1 cellular context compared by ENCODE assay signal in the genomic region with DNA sequence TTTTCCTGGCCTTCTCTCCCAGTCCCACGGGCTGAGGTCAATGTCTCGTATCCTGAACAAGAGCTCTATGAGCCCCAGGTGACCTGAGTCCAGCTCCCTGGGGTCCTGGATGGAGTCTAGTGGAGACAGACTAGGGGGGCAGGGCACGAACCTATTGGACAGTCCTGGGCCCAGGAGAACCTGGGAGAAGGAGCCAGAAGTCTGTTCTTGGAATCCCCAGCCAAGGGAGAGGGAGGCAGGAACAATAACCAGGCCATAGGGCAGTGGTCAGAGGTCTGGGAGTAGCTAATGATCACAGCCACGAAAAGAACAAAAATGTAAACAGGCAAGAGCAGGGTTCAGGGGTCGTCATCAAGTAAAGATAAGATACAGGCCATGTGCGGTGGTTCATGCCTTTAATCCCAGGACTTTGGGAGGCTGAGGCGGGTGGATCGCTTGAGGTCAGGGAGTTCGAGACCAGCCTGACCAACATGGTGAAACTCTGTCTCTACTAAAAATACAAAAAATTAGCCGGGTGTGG.
TF ChIP-seq lines count a peak whose summit lies in the region.

No MANE protein-coding gene starts in this region.

TF ChIP-seq in HepG2, 621 proteins besides CTCF, POLR2A, EP300 and RAD21 (continued from another document):
- TF ChIP-seq, protein P1, sequence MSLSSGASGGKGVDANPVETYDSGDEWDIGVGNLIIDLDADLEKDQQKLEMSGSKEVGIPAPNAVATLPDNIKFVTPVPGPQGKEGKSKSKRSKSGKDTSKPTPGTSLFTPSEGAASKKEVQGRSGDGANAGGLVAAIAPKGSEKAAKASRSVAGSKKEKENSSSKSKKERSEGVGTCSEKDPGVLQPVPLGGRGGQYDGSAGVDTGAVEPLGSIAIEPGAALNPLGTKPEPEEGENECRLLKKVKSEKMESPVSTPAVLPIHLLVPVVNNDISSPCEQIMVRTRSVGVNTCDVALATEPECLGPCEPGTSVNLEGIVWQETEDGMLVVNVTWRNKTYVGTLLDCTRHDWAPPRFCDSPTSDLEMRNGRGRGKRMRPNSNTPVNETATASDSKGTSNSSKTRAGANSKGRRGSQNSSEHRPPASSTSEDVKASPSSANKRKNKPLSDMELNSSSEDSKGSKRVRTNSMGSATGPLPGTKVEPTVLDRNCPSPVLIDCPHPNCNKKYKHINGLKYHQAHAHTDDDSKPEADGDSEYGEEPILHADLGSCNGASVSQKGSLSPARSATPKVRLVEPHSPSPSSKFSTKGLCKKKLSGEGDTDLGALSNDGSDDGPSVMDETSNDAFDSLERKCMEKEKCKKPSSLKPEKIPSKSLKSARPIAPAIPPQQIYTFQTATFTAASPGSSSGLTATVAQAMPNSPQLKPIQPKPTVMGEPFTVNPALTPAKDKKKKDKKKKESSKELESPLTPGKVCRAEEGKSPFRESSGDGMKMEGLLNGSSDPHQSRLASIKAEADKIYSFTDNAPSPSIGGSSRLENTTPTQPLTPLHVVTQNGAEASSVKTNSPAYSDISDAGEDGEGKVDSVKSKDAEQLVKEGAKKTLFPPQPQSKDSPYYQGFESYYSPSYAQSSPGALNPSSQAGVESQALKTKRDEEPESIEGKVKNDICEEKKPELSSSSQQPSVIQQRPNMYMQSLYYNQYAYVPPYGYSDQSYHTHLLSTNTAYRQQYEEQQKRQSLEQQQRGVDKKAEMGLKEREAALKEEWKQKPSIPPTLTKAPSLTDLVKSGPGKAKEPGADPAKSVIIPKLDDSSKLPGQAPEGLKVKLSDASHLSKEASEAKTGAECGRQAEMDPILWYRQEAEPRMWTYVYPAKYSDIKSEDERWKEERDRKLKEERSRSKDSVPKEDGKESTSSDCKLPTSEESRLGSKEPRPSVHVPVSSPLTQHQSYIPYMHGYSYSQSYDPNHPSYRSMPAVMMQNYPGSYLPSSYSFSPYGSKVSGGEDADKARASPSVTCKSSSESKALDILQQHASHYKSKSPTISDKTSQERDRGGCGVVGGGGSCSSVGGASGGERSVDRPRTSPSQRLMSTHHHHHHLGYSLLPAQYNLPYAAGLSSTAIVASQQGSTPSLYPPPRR (CRISPR knock-in tag; IDR thresholded peaks at IDR 0.05; ENCODE audit: borderline replicate concordance): peak; percentile 80; the same call in 1 of the 2 replicates
- no peak for TF ChIP-seq ZNF329 (CRISPR knock-in tag; IDR thresholded peaks at IDR 0.05; ENCODE audit: low read depth)
- TF ChIP-seq NFIC (IDR thresholded peaks at IDR 0.05; ENCODE audit: low read length): no peak
- TF ChIP-seq, protein P2, sequence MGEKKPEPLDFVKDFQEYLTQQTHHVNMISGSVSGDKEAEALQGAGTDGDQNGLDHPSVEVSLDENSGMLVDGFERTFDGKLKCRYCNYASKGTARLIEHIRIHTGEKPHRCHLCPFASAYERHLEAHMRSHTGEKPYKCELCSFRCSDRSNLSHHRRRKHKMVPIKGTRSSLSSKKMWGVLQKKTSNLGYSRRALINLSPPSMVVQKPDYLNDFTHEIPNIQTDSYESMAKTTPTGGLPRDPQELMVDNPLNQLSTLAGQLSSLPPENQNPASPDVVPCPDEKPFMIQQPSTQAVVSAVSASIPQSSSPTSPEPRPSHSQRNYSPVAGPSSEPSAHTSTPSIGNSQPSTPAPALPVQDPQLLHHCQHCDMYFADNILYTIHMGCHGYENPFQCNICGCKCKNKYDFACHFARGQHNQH (CRISPR knock-in tag; IDR thresholded peaks at IDR 0.05): peak; percentile 31; the same call in 1 of the 2 replicates
- no peak for TF ChIP-seq ZNF850 (CRISPR knock-in tag; conservative IDR thresholded peaks at IDR 0.05)
- TF ChIP-seq, protein P3, sequence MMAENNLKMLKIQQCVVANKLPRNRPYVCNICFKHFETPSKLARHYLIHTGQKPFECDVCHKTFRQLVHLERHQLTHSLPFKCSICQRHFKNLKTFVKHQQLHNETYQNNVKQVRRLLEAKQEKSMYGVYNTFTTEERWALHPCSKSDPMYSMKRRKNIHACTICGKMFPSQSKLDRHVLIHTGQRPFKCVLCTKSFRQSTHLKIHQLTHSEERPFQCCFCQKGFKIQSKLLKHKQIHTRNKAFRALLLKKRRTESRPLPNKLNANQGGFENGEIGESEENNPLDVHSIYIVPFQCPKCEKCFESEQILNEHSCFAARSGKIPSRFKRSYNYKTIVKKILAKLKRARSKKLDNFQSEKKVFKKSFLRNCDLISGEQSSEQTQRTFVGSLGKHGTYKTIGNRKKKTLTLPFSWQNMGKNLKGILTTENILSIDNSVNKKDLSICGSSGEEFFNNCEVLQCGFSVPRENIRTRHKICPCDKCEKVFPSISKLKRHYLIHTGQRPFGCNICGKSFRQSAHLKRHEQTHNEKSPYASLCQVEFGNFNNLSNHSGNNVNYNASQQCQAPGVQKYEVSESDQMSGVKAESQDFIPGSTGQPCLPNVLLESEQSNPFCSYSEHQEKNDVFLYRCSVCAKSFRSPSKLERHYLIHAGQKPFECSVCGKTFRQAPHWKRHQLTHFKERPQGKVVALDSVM (CRISPR knock-in tag; IDR thresholded peaks at IDR 0.05): peak; percentile 89
- TF ChIP-seq, protein P4, sequence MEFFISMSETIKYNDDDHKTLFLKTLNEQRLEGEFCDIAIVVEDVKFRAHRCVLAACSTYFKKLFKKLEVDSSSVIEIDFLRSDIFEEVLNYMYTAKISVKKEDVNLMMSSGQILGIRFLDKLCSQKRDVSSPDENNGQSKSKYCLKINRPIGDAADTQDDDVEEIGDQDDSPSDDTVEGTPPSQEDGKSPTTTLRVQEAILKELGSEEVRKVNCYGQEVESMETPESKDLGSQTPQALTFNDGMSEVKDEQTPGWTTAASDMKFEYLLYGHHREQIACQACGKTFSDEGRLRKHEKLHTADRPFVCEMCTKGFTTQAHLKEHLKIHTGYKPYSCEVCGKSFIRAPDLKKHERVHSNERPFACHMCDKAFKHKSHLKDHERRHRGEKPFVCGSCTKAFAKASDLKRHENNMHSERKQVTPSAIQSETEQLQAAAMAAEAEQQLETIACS (CRISPR knock-in tag; IDR thresholded peaks at IDR 0.05): no peak
- no peak for TF ChIP-seq SOX6 (IDR thresholded peaks at IDR 0.05)
- TF ChIP-seq SOX6 (CRISPR knock-in tag; IDR thresholded peaks at IDR 0.05): peak; percentile 88
- TF ChIP-seq ZNF335 (CRISPR knock-in tag; IDR thresholded peaks at IDR 0.05): no peak
- TF ChIP-seq, protein P5, sequence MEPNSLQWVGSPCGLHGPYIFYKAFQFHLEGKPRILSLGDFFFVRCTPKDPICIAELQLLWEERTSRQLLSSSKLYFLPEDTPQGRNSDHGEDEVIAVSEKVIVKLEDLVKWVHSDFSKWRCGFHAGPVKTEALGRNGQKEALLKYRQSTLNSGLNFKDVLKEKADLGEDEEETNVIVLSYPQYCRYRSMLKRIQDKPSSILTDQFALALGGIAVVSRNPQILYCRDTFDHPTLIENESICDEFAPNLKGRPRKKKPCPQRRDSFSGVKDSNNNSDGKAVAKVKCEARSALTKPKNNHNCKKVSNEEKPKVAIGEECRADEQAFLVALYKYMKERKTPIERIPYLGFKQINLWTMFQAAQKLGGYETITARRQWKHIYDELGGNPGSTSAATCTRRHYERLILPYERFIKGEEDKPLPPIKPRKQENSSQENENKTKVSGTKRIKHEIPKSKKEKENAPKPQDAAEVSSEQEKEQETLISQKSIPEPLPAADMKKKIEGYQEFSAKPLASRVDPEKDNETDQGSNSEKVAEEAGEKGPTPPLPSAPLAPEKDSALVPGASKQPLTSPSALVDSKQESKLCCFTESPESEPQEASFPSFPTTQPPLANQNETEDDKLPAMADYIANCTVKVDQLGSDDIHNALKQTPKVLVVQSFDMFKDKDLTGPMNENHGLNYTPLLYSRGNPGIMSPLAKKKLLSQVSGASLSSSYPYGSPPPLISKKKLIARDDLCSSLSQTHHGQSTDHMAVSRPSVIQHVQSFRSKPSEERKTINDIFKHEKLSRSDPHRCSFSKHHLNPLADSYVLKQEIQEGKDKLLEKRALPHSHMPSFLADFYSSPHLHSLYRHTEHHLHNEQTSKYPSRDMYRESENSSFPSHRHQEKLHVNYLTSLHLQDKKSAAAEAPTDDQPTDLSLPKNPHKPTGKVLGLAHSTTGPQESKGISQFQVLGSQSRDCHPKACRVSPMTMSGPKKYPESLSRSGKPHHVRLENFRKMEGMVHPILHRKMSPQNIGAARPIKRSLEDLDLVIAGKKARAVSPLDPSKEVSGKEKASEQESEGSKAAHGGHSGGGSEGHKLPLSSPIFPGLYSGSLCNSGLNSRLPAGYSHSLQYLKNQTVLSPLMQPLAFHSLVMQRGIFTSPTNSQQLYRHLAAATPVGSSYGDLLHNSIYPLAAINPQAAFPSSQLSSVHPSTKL (CRISPR knock-in tag; IDR thresholded peaks at IDR 0.05): peak; percentile 85
- peak; percentile 86 for TF ChIP-seq FOXK2 (IDR thresholded peaks at IDR 0.05)
- 0 out of 2 replicates have a peak, but pooled peaks have one; percentile 41 for TF ChIP-seq JUN (CRISPR knock-in tag; IDR thresholded peaks at IDR 0.05)
- TF ChIP-seq, protein P6, sequence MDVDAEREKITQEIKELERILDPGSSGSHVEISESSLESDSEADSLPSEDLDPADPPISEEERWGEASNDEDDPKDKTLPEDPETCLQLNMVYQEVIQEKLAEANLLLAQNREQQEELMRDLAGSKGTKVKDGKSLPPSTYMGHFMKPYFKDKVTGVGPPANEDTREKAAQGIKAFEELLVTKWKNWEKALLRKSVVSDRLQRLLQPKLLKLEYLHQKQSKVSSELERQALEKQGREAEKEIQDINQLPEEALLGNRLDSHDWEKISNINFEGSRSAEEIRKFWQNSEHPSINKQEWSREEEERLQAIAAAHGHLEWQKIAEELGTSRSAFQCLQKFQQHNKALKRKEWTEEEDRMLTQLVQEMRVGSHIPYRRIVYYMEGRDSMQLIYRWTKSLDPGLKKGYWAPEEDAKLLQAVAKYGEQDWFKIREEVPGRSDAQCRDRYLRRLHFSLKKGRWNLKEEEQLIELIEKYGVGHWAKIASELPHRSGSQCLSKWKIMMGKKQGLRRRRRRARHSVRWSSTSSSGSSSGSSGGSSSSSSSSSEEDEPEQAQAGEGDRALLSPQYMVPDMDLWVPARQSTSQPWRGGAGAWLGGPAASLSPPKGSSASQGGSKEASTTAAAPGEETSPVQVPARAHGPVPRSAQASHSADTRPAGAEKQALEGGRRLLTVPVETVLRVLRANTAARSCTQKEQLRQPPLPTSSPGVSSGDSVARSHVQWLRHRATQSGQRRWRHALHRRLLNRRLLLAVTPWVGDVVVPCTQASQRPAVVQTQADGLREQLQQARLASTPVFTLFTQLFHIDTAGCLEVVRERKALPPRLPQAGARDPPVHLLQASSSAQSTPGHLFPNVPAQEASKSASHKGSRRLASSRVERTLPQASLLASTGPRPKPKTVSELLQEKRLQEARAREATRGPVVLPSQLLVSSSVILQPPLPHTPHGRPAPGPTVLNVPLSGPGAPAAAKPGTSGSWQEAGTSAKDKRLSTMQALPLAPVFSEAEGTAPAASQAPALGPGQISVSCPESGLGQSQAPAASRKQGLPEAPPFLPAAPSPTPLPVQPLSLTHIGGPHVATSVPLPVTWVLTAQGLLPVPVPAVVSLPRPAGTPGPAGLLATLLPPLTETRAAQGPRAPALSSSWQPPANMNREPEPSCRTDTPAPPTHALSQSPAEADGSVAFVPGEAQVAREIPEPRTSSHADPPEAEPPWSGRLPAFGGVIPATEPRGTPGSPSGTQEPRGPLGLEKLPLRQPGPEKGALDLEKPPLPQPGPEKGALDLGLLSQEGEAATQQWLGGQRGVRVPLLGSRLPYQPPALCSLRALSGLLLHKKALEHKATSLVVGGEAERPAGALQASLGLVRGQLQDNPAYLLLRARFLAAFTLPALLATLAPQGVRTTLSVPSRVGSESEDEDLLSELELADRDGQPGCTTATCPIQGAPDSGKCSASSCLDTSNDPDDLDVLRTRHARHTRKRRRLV (CRISPR knock-in tag; IDR thresholded peaks at IDR 0.05): no peak
- peak; percentile 83 for TF ChIP-seq NR2F2 (IDR thresholded peaks at IDR 0.05; ENCODE audit: borderline replicate concordance, low read depth)
- TF ChIP-seq, protein P7, sequence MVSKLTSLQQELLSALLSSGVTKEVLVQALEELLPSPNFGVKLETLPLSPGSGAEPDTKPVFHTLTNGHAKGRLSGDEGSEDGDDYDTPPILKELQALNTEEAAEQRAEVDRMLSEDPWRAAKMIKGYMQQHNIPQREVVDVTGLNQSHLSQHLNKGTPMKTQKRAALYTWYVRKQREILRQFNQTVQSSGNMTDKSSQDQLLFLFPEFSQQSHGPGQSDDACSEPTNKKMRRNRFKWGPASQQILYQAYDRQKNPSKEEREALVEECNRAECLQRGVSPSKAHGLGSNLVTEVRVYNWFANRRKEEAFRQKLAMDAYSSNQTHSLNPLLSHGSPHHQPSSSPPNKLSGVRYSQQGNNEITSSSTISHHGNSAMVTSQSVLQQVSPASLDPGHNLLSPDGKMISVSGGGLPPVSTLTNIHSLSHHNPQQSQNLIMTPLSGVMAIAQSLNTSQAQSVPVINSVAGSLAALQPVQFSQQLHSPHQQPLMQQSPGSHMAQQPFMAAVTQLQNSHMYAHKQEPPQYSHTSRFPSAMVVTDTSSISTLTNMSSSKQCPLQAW (CRISPR knock-in tag; IDR thresholded peaks at IDR 0.05): peak; percentile 90
